In the genomic region with DNA sequence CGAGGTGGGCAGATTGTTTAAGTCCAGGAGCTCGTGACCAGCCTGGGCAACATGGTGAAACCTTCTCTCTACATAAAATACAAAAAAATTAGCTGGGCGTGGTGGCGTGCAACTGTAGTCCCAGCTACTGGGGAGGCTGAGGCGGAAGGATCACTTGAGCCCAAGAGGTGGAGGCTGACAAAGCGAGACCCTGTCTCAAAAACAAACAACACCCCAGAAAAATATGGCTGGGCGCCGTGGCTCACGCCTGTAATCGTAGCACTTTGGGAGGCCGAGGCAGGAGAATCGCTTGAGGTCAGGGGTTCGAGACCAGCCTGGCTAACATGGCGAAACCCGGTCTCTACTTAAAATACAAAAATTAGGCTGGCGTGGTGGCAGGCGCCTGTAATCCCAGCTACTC, we compare ENCODE assay signal across 9 cellular contexts. TPM values are rescaled to one million over a fixed set of nuclear protein-coding genes. Genes with fewer than 3 reads are reported as not detected.
DNase-seq lines count a peak whose midpoint lies in the region; ATAC-seq and TF ChIP-seq lines count a peak whose summit lies in the region.
"Had no signal": no experiment of that assay in that cellular context is flagged by ENCODE, and none has a peak within 500 bp of the region (broad histone marks: within the 10 kb centered on the region; RNA-seq: fewer than 3 reads in every experiment).

No MANE protein-coding gene starts in this region.

- H3K9me3 Mint-ChIP-seq in activated naive CD4-positive, alpha-beta T cell treated with anti-CD3 and anti-CD28 coated beads for 36 hours = peaks cover 2% of the 10 kb centered on the region
- no peaks in the 10 kb centered on the region for H3K9me3 Mint-ChIP-seq in activated T-helper 1 cell treated with anti-CD3 and anti-CD28 coated beads, Interleukin-12 subunit alpha, Interleukin-12 subunit beta, Interleukin-2, Interleukin-4 antibody, amounts not matched to agents 30 ng/mL and 10 ng/mL and 1 ng/mL, durations not matched to agents 14 hours and 24 hours and 36 hours

- H3K9me3 ChIP-seq in left lung (no peaks in the 10 kb centered on the region), tibial artery (no peaks in the 10 kb centered on the region)

- peak overlapping the region; percentile 89 for H3K27ac Mint-ChIP-seq in activated naive CD4-positive, alpha-beta T cell treated with anti-CD3 and anti-CD28 coated beads for 36 hours
- H3K27ac Mint-ChIP-seq in activated T-helper 1 cell treated with anti-CD3 and anti-CD28 coated beads, Interleukin-12 subunit alpha, Interleukin-12 subunit beta, Interleukin-2, Interleukin-4 antibody, amounts not matched to agents 30 ng/mL and 10 ng/mL and 1 ng/mL, durations not matched to agents 14 hours and 24 hours and 36 hours = peak overlapping the region; percentile 95

- H3K4me3 ChIP-seq in left lung (peak overlapping the region; percentile 70 to 71), tibial artery (peak overlapping the region; percentile 58 to 77)

- H3K4me1 ChIP-seq in left lung (peaks cover 8 to 24% of the 10 kb centered on the region in 2 donors), tibial artery (peaks cover 0 to 27% (median 18%) of the 10 kb centered on the region in 4 donors)

- H3K4me1 Mint-ChIP-seq in activated naive CD4-positive, alpha-beta T cell treated with anti-CD3 and anti-CD28 coated beads for 36 hours (ENCODE audit: low read depth) = peaks cover 37% of the 10 kb centered on the region
- H3K4me1 Mint-ChIP-seq in activated T-helper 1 cell treated with anti-CD3 and anti-CD28 coated beads, Interleukin-12 subunit alpha, Interleukin-12 subunit beta, Interleukin-2, Interleukin-4 antibody, amounts not matched to agents 30 ng/mL and 10 ng/mL and 1 ng/mL, durations not matched to agents 14 hours and 24 hours and 36 hours (ENCODE audit: low read depth) = peaks cover 44% of the 10 kb centered on the region

- intact Hi-C loops in activated naive CD4-positive, alpha-beta T cell treated with anti-CD3 and anti-CD28 coated beads for 36 hours (cut with micrococcal nuclease) = loop anchor here (5.0 to 10.0 kb wide), 3 partner anchors 478 to 591 kb away; partner anchors contain the start of genes GMFG, PSMD8 and SPINT2
- intact Hi-C loops in activated T-helper 1 cell treated with anti-CD3 and anti-CD28 coated beads, Interleukin-12 subunit alpha, Interleukin-12 subunit beta, Interleukin-2, Interleukin-4 antibody, amounts not matched to agents 30 ng/mL and 10 ng/mL and 1 ng/mL, durations not matched to agents 14 hours and 24 hours and 36 hours (cut with micrococcal nuclease) = loop anchor here (5.0 to 10.0 kb wide), 3 partner anchors 298 to 536 kb away; partner anchors contain the start of genes KCNK6, SAMD4B and YIF1B
- intact Hi-C loops in left lung (cut with DNase I) (no loop called here), tibial artery (cut with DNase I; ENCODE audit: low total_unique reads) (no loop called here)

- H3K36me3 Mint-ChIP-seq in activated naive CD4-positive, alpha-beta T cell treated with anti-CD3 and anti-CD28 coated beads for 36 hours (ENCODE audit: low read depth) = peaks cover 15% of the 10 kb centered on the region
- peaks cover 9% of the 10 kb centered on the region for H3K36me3 Mint-ChIP-seq in activated T-helper 1 cell treated with anti-CD3 and anti-CD28 coated beads, Interleukin-12 subunit alpha, Interleukin-12 subunit beta, Interleukin-2, Interleukin-4 antibody, amounts not matched to agents 30 ng/mL and 10 ng/mL and 1 ng/mL, durations not matched to agents 14 hours and 24 hours and 36 hours (ENCODE audit: low read depth)

- peak overlapping the region; percentile 84 for H3K4me3 Mint-ChIP-seq in activated naive CD4-positive, alpha-beta T cell treated with anti-CD3 and anti-CD28 coated beads for 36 hours
- peak overlapping the region; percentile 89 for H3K4me3 Mint-ChIP-seq in activated T-helper 1 cell treated with anti-CD3 and anti-CD28 coated beads, Interleukin-12 subunit alpha, Interleukin-12 subunit beta, Interleukin-2, Interleukin-4 antibody, amounts not matched to agents 30 ng/mL and 10 ng/mL and 1 ng/mL, durations not matched to agents 14 hours and 24 hours and 36 hours

- no peaks in the 10 kb centered on the region for H3K27me3 Mint-ChIP-seq in activated naive CD4-positive, alpha-beta T cell treated with anti-CD3 and anti-CD28 coated beads for 36 hours (ENCODE audit: low read depth)
- peaks cover 2% of the 10 kb centered on the region for H3K27me3 Mint-ChIP-seq in activated T-helper 1 cell treated with anti-CD3 and anti-CD28 coated beads, Interleukin-12 subunit alpha, Interleukin-12 subunit beta, Interleukin-2, Interleukin-4 antibody, amounts not matched to agents 30 ng/mL and 10 ng/mL and 1 ng/mL, durations not matched to agents 14 hours and 24 hours and 36 hours (ENCODE audit: insufficient read depth)

- CTCF ChIA-PET in activated naive CD4-positive, alpha-beta T cell treated with anti-CD3 and anti-CD28 coated beads for 36 hours (lab: Charles Lee) = interaction anchor here (1.1 to 2.4 kb wide), 4 partner anchors 10 to 18 kb away, joined by 3 to 13 read pairs (median 7); no protein-coding TSS in a partner anchor

- H3K36me3 ChIP-seq in left lung (no peaks in the 10 kb centered on the region), tibial artery (no peaks in the 10 kb centered on the region)

- ATAC-seq in left lung = no peak

- TF ChIP-seq CTCF in left lung (IDR thresholded peaks at IDR 0.05) (no peak), tibial artery (IDR thresholded peaks at IDR 0.05) (no peak)

- H3K27me3 ChIP-seq in left lung = no peaks in the 10 kb centered on the region
- no peaks in the 10 kb centered on the region for H3K27me3 ChIP-seq in tibial artery

- DNase-seq in activated naive CD4-positive, alpha-beta T cell treated with anti-CD3 and anti-CD28 coated beads for 36 hours = no peak
- DNase-seq in activated naive CD4-positive, alpha-beta T cell treated with Interleukin-2 at 50 U/mL for 16 hours = no peak
- DNase-seq in activated T-helper 1 cell treated with anti-CD3 and anti-CD28 coated beads, Interleukin-12 subunit alpha, Interleukin-12 subunit beta, Interleukin-2, Interleukin-4 antibody, amounts not matched to agents 30 ng/mL and 10 ng/mL and 1 ng/mL, durations not matched to agents 14 hours and 24 hours and 36 hours (ENCODE audit: low spot score) = no peak
- no peak for DNase-seq in left lung
- no peak for DNase-seq in tibial artery
- no peak for DNase-seq in NCI-H69 (lab: John Stamatoyannopoulos, UW)
- no peak for DNase-seq in DMS79 treated with DMSO at 0.1 percent for 48 hours (lab: John Stamatoyannopoulos, UW)
- no peak for DNase-seq in NCI-H128 (lab: John Stamatoyannopoulos, UW; ENCODE audit: unreplicated experiment)
- DNase-seq: NCI-H1105 had no signal

- H3K27ac ChIP-seq in left lung = peak overlapping the region in 1 of 2 donors; percentile 100
- peak overlapping the region in 1 of 2 donors; percentile 97 for H3K27ac ChIP-seq in tibial artery

RNA-seq across cellular contexts. Expression of gene HNRNPL, which starts 3.4 kb away (rescaled TPM):
- total RNA-seq in activated naive CD4-positive, alpha-beta T cell treated with anti-CD3 and anti-CD28 coated beads for 36 hours = 100 to 1,000 TPM; 777 to 829 TPM
- total RNA-seq in activated T-helper 1 cell treated with anti-CD3 and anti-CD28 coated beads, Interleukin-12 subunit alpha, Interleukin-12 subunit beta, Interleukin-2, Interleukin-4 antibody, amounts not matched to agents 30 ng/mL and 10 ng/mL and 1 ng/mL, durations not matched to agents 14 hours and 24 hours and 36 hours = 632 and 659 TPM in 2 replicates
- total RNA-seq in left lung = 100 to 1,000 TPM; 252 to 321 TPM

RNA-seq across cellular contexts. Expression of gene ECH1, which starts 21.6 kb away (rescaled TPM):
- 100 to 1,000 TPM; 137 to 145 TPM for total RNA-seq in activated naive CD4-positive, alpha-beta T cell treated with anti-CD3 and anti-CD28 coated beads for 36 hours
- 125 and 132 TPM in 2 replicates for total RNA-seq in activated T-helper 1 cell treated with anti-CD3 and anti-CD28 coated beads, Interleukin-12 subunit alpha, Interleukin-12 subunit beta, Interleukin-2, Interleukin-4 antibody, amounts not matched to agents 30 ng/mL and 10 ng/mL and 1 ng/mL, durations not matched to agents 14 hours and 24 hours and 36 hours
- total RNA-seq in left lung = 100 to 1,000 TPM; 154 to 185 TPM

RNA-seq across cellular contexts. Expression of gene RINL, which starts 24.9 kb away (rescaled TPM):
- 100 to 1,000 TPM; 107 to 117 TPM for total RNA-seq in activated naive CD4-positive, alpha-beta T cell treated with anti-CD3 and anti-CD28 coated beads for 36 hours
- total RNA-seq in activated T-helper 1 cell treated with anti-CD3 and anti-CD28 coated beads, Interleukin-12 subunit alpha, Interleukin-12 subunit beta, Interleukin-2, Interleukin-4 antibody, amounts not matched to agents 30 ng/mL and 10 ng/mL and 1 ng/mL, durations not matched to agents 14 hours and 24 hours and 36 hours = 70.7 and 73.1 TPM in 2 replicates
- total RNA-seq in left lung = 10 to 100 TPM in 1 of 2 donors, 1 to 10 TPM in 1; 8.6 to 10.8 TPM

RNA-seq across cellular contexts. Expression of gene LGALS4, which starts 40.5 kb away (rescaled TPM):
- total RNA-seq in activated naive CD4-positive, alpha-beta T cell treated with anti-CD3 and anti-CD28 coated beads for 36 hours = not detected
- 1.1 and 1.3 TPM in 2 replicates for total RNA-seq in activated T-helper 1 cell treated with anti-CD3 and anti-CD28 coated beads, Interleukin-12 subunit alpha, Interleukin-12 subunit beta, Interleukin-2, Interleukin-4 antibody, amounts not matched to agents 30 ng/mL and 10 ng/mL and 1 ng/mL, durations not matched to agents 14 hours and 24 hours and 36 hours
- total RNA-seq in left lung = 1 to 10 TPM in 1 of 2 donors, under 1 TPM in 1; 0.64 to 1.5 TPM

RNA-seq across cellular contexts. Expression of gene SIRT2, which starts 46.2 kb away (rescaled TPM):
- 10 to 100 TPM; 18.2 to 19.6 TPM for total RNA-seq in activated naive CD4-positive, alpha-beta T cell treated with anti-CD3 and anti-CD28 coated beads for 36 hours
- total RNA-seq in activated T-helper 1 cell treated with anti-CD3 and anti-CD28 coated beads, Interleukin-12 subunit alpha, Interleukin-12 subunit beta, Interleukin-2, Interleukin-4 antibody, amounts not matched to agents 30 ng/mL and 10 ng/mL and 1 ng/mL, durations not matched to agents 14 hours and 24 hours and 36 hours = 28.3 and 28.7 TPM in 2 replicates
- total RNA-seq in left lung = 10 to 100 TPM; 52.1 to 53.9 TPM

Comparison
In these comparisons a context has a peak if more than half of its experiments do, and no peak if none do; other contexts are left out.
1. intact Hi-C loops: an anchor here in activated naive CD4-positive, alpha-beta T cell treated with anti-CD3 and anti-CD28 coated beads for 36 hours (5.0 to 10.0 kb wide) and activated T-helper 1 cell treated with anti-CD3 and anti-CD28 coated beads, Interleukin-12 subunit alpha, Interleukin-12 subunit beta, Interleukin-2, Interleukin-4 antibody, amounts not matched to agents 30 ng/mL and 10 ng/mL and 1 ng/mL, durations not matched to agents 14 hours and 24 hours and 36 hours (5.0 to 10.0 kb wide); none called in left lung and tibial artery.